Comparison of ENCODE assay signal across 16 cellular contexts in genomic region chr15:95267476-95267875, GRCh38.
DNase-seq lines count a peak whose midpoint lies in the region; ATAC-seq and TF ChIP-seq lines count a peak whose summit lies in the region.
"Had no signal": no experiment of that assay in that cellular context is flagged by ENCODE, and none has a peak within 500 bp of the region (broad histone marks: within the 10 kb centered on the region; RNA-seq: fewer than 3 reads in every experiment).

No MANE protein-coding gene starts in this region.

- H3K27ac Mint-ChIP-seq in activated CD4-positive, alpha-beta T cell treated with anti-CD3 and anti-CD28 coated beads for 36 hours: no peak overlapping the region
- H3K27ac Mint-ChIP-seq: activated CD4-positive, alpha-beta T cell treated with anti-CD3 and anti-CD28 coated beads, Interleukin-2, amount 10 ng/mL, durations not matched to agents 7 days and 5 days; CD4-positive, CD25-positive, alpha-beta regulatory T cell had no signal

- no peak for TF ChIP-seq CTCF in coronary artery (IDR thresholded peaks at IDR 0.05)

- no peaks in the 10 kb centered on the region for H3K36me3 Mint-ChIP-seq in activated CD4-positive, alpha-beta T cell treated with anti-CD3 and anti-CD28 coated beads for 36 hours (ENCODE audit: low read depth)
- H3K36me3 Mint-ChIP-seq: CD4-positive, CD25-positive, alpha-beta regulatory T cell had no signal

- no peak overlapping the region for H3K4me3 Mint-ChIP-seq in activated CD4-positive, alpha-beta T cell treated with anti-CD3 and anti-CD28 coated beads for 36 hours
- H3K4me3 Mint-ChIP-seq: activated CD4-positive, alpha-beta T cell treated with anti-CD3 and anti-CD28 coated beads, Interleukin-2, amount 10 ng/mL, durations not matched to agents 7 days and 5 days; CD4-positive, CD25-positive, alpha-beta regulatory T cell had no signal

- ATAC-seq in activated CD4-positive, alpha-beta T cell treated with anti-CD3 and anti-CD28 coated beads for 36 hours: no peak
- no peak for ATAC-seq in GM21526 (IDR thresholded peaks at IDR 0.05; ENCODE audit: low FRiP score, unreplicated experiment)
- no peak for ATAC-seq in HG03442 (IDR thresholded peaks at IDR 0.05; ENCODE audit: unreplicated experiment)
- no peak for ATAC-seq in GM18861 (IDR thresholded peaks at IDR 0.05; ENCODE audit: unreplicated experiment)

- CTCF ChIA-PET in activated CD4-positive, alpha-beta T cell treated with anti-CD3 and anti-CD28 coated beads for 36 hours (lab: Charles Lee): interaction anchor here (0.6 kb wide), 1 partner anchor 644 kb away, joined by 3 read pairs; no protein-coding TSS in a partner anchor

- H3K4me3 ChIP-seq in coronary artery (no peak overlapping the region), muscle layer of duodenum (ENCODE audit: low read depth in 1 of 2, low read length in 2 of 2) (no peak overlapping the region)
- H3K4me3 ChIP-seq: left lung, smooth muscle cell had no signal

- H3K36me3 ChIP-seq in muscle layer of duodenum (ENCODE audit: control insufficient read depth in 1 of 2, insufficient read depth in 2 of 2, low read length in 2 of 2): no peaks in the 10 kb centered on the region
- H3K36me3 ChIP-seq: left lung had no signal

- peaks cover 0 to 4% of the 10 kb centered on the region in 2 donors for H3K4me1 ChIP-seq in muscle layer of duodenum (ENCODE audit: control insufficient read depth in 1 of 2, insufficient read depth in 2 of 2, low read length in 2 of 2)
- H3K4me1 ChIP-seq: left lung had no signal

- H3K27ac ChIP-seq in coronary artery: peak overlapping the region; percentile 78 to 89
- peak overlapping the region; percentile 7 for H3K27ac ChIP-seq in muscle layer of duodenum (ENCODE audit: low read length)
- H3K27ac ChIP-seq in temporal lobe (ENCODE audit: low read depth, low read length): peak overlapping the region; percentile 21

- no peaks in the 10 kb centered on the region for H3K4me1 Mint-ChIP-seq in activated CD4-positive, alpha-beta T cell treated with anti-CD3 and anti-CD28 coated beads for 36 hours
- H3K4me1 Mint-ChIP-seq: CD4-positive, CD25-positive, alpha-beta regulatory T cell had no signal

- POLR2A ChIA-PET in activated CD4-positive, alpha-beta T cell treated with anti-CD3 and anti-CD28 coated beads for 36 hours (lab: Charles Lee): no interaction called here

- H3K27me3 Mint-ChIP-seq in activated CD4-positive, alpha-beta T cell treated with anti-CD3 and anti-CD28 coated beads for 36 hours: peaks cover 7% of the 10 kb centered on the region
- H3K27me3 Mint-ChIP-seq: CD4-positive, CD25-positive, alpha-beta regulatory T cell had no signal

- DNase-seq in GM03348 (ENCODE audit: low spot score) (peak; percentile 11), coronary artery (ENCODE audit: low spot score) (no peak)
- DNase-seq in activated CD4-positive, alpha-beta T cell treated with anti-CD3 and anti-CD28 coated beads for 36 hours: no peak
- DNase-seq: activated CD4-positive, alpha-beta T cell treated with anti-CD3 and anti-CD28 coated beads, Interleukin-2, amount 10 ng/mL, durations not matched to agents 7 days and 5 days; anterior cingulate cortex; CD4-positive, CD25-positive, alpha-beta regulatory T cell; GOT3; left lung; occipital lobe; stimulated activated CD4-positive, alpha-beta T cell treated with anti-CD3 and anti-CD28 coated beads, Interleukin-4, amount 100 ng/mL, for 4 hours had no signal

- intact Hi-C loops in activated CD4-positive, alpha-beta T cell treated with anti-CD3 and anti-CD28 coated beads for 36 hours (cut with DNase I, micrococcal nuclease): loop anchor here (10.0 kb wide), 2 partner anchors 557 to 1967 kb away; no protein-coding TSS in a partner anchor

- H3K9me3 Mint-ChIP-seq in activated CD4-positive, alpha-beta T cell treated with anti-CD3 and anti-CD28 coated beads for 36 hours (ENCODE audit: low read depth): no peaks in the 10 kb centered on the region
- H3K9me3 Mint-ChIP-seq: activated CD4-positive, alpha-beta T cell treated with anti-CD3 and anti-CD28 coated beads, Interleukin-2, amount 10 ng/mL, durations not matched to agents 7 days and 5 days had no signal

- no peaks in the 10 kb centered on the region for H3K27me3 ChIP-seq in muscle layer of duodenum (ENCODE audit: low read depth, low read length)
- H3K27me3 ChIP-seq: left lung had no signal

- no peaks in the 10 kb centered on the region for H3K9me3 ChIP-seq in muscle layer of duodenum (ENCODE audit: control insufficient read depth in 1 of 2, low read length in 2 of 2)
- H3K9me3 ChIP-seq: left lung had no signal

Comparison
In these comparisons a context has a peak if more than half of its experiments do, and no peak if none do; other contexts are left out.
1. H3K27ac ChIP-seq: peak in every context shown above with its lines; median percentile 84 in coronary artery; 21 in temporal lobe; 7 in muscle layer of duodenum.